ENCODE assay signal across 1 cellular context in genomic region chr9:86354048-86354881, GRCh38.
TF ChIP-seq lines count a peak whose summit lies in the region.

TSS of gene TUT7 (minus strand) at chr9:86354410. CDS start at chr9:86353199, 1,211 bp downstream.

TF ChIP-seq in HepG2, 621 proteins besides CTCF, POLR2A, EP300 and RAD21 (continued from another document and continues in another):
- no peak for TF ChIP-seq NR2F6 (IDR thresholded peaks at IDR 0.05)
- 0 out of 2 replicates have a peak, but pooled peaks have one; percentile 3 for TF ChIP-seq NR2F6 (CRISPR knock-in tag; IDR thresholded peaks at IDR 0.05)
- no peak for TF ChIP-seq ATF1 (CRISPR knock-in tag; IDR thresholded peaks at IDR 0.05)
- no peak for TF ChIP-seq AKNA (CRISPR knock-in tag; IDR thresholded peaks at IDR 0.05; ENCODE audit: borderline replicate concordance)
- TF ChIP-seq FIP1L1 (IDR thresholded peaks at IDR 0.05; ENCODE audit: borderline replicate concordance, insufficient read depth, low read depth, low read length) = no peak
- TF ChIP-seq MIXL1 (CRISPR knock-in tag; IDR thresholded peaks at IDR 0.05) = no peak
- peak; percentile 96 for TF ChIP-seq ASH2L (IDR thresholded peaks at IDR 0.05; ENCODE audit: insufficient read length, low read depth, low read length)
- peak; percentile 74; the same call in 1 of the 2 replicates for TF ChIP-seq TFDP1 (CRISPR knock-in tag; IDR thresholded peaks at IDR 0.05; ENCODE audit: borderline replicate concordance)
- peak; percentile 72; the same call in 1 of the 2 replicates for TF ChIP-seq ZNF142 (CRISPR knock-in tag; IDR thresholded peaks at IDR 0.05)
- peak; percentile 66 for TF ChIP-seq CREM (IDR thresholded peaks at IDR 0.05)
- no peak for TF ChIP-seq CREM (CRISPR knock-in tag; IDR thresholded peaks at IDR 0.05)
- no peak for TF ChIP-seq ZFP1 (CRISPR knock-in tag; IDR thresholded peaks at IDR 0.05)
- no peak for TF ChIP-seq DZIP1 (CRISPR knock-in tag; IDR thresholded peaks at IDR 0.05)
- TF ChIP-seq SP5 (CRISPR knock-in tag; IDR thresholded peaks at IDR 0.05; ENCODE audit: borderline replicate concordance, low read depth) = peak; percentile 90
- no peak for TF ChIP-seq ZNF660 (CRISPR knock-in tag; IDR thresholded peaks at IDR 0.05; ENCODE audit: borderline replicate concordance, low read depth)
- no peak for TF ChIP-seq SMARCE1 (IDR thresholded peaks at IDR 0.05; ENCODE audit: borderline replicate concordance)
- TF ChIP-seq ZNF710 (CRISPR knock-in tag; IDR thresholded peaks at IDR 0.05; ENCODE audit: borderline replicate concordance) = peak; percentile 84; the same call in 1 of the 2 replicates
- no peak; the same call in 1 of the 2 replicates for TF ChIP-seq HNRNPUL1 (IDR thresholded peaks at IDR 0.05; ENCODE audit: low read depth, low read length)
- no peak for TF ChIP-seq WIZ (CRISPR knock-in tag; IDR thresholded peaks at IDR 0.05)
- no peak for TF ChIP-seq SRSF9 (IDR thresholded peaks at IDR 0.05; ENCODE audit: borderline replicate concordance, insufficient read depth, low read depth, low read length, poor library complexity, severe bottlenecking)
- no peak; the same call in 1 of the 2 replicates for TF ChIP-seq ZNF225 (CRISPR knock-in tag; IDR thresholded peaks at IDR 0.05)
- peak; percentile 87; the same call in 1 of the 2 replicates for TF ChIP-seq GLI4 (CRISPR knock-in tag; IDR thresholded peaks at IDR 0.05; ENCODE audit: borderline replicate concordance)
- no peak for TF ChIP-seq EHMT2 (IDR thresholded peaks at IDR 0.05; ENCODE audit: borderline replicate concordance, low read depth, low read length)
- TF ChIP-seq NFKBIZ (CRISPR knock-in tag; IDR thresholded peaks at IDR 0.05) = no peak
- peak; percentile 58 for TF ChIP-seq ZEB1 (IDR thresholded peaks at IDR 0.05; ENCODE audit: insufficient replicate concordance, low read depth)
- TF ChIP-seq CHCHD3 (CRISPR knock-in tag; IDR thresholded peaks at IDR 0.05) = 0 out of 2 replicates have a peak, but pooled peaks have one; percentile 66
- no peak for TF ChIP-seq RFX5 (IDR thresholded peaks at IDR 0.05; ENCODE audit: low read depth, low read length)
- peak; percentile 91 for TF ChIP-seq HNRNPLL (IDR thresholded peaks at IDR 0.05; ENCODE audit: low read depth, low read length, poor library complexity, severe bottlenecking)
- peak; percentile 45; the same call in 1 of the 2 replicates for TF ChIP-seq ARID2 (CRISPR knock-in tag; IDR thresholded peaks at IDR 0.05; ENCODE audit: borderline replicate concordance)
- peak; percentile 76 for TF ChIP-seq IRF9 (CRISPR knock-in tag; IDR thresholded peaks at IDR 0.05; ENCODE audit: borderline replicate concordance)
- peak; percentile 41; the same call in 1 of the 2 replicates for TF ChIP-seq ZNF460 (CRISPR knock-in tag; IDR thresholded peaks at IDR 0.05; ENCODE audit: borderline replicate concordance)
- TF ChIP-seq HNF4A (CRISPR knock-in tag; IDR thresholded peaks at IDR 0.05) = peak; percentile 25; the same call in 1 of the 2 replicates
- peak; percentile 96 for TF ChIP-seq ZNF670 (CRISPR knock-in tag; IDR thresholded peaks at IDR 0.05; ENCODE audit: borderline replicate concordance)
- TF ChIP-seq TP53 (CRISPR knock-in tag; conservative IDR thresholded peaks at IDR 0.05) = no peak
- TF ChIP-seq SNAPC2 (CRISPR knock-in tag; IDR thresholded peaks at IDR 0.05) = no peak; the same call in 1 of the 2 replicates
- TF ChIP-seq RBM39 (IDR thresholded peaks at IDR 0.05; ENCODE audit: low read depth, low read length, poor library complexity, severe bottlenecking) = no peak
- no peak for TF ChIP-seq ZKSCAN1 (IDR thresholded peaks at IDR 0.05; ENCODE audit: low read length)
- TF ChIP-seq SOX6 (IDR thresholded peaks at IDR 0.05) = no peak
- TF ChIP-seq SOX6 (CRISPR knock-in tag; IDR thresholded peaks at IDR 0.05) = peak; percentile 79; the same call in 1 of the 2 replicates
- peak; percentile 21; the same call in 1 of the 2 replicates for TF ChIP-seq ZNF121 (CRISPR knock-in tag; IDR thresholded peaks at IDR 0.05)
- TF ChIP-seq YEATS4 (CRISPR knock-in tag; IDR thresholded peaks at IDR 0.05; ENCODE audit: borderline replicate concordance) = peak; percentile 82; the same call in 1 of the 2 replicates
- TF ChIP-seq GLMP (CRISPR knock-in tag; IDR thresholded peaks at IDR 0.05; ENCODE audit: borderline replicate concordance) = no peak
- 0 out of 2 replicates have a peak, but pooled peaks have one; percentile 31 for TF ChIP-seq IRF1 (CRISPR knock-in tag; IDR thresholded peaks at IDR 0.05; ENCODE audit: low read depth)
- peak; percentile 85; the same call in 1 of the 2 replicates for TF ChIP-seq REL (CRISPR knock-in tag; conservative IDR thresholded peaks at IDR 0.05)
